In genomic region chr19:55279773-55280643, GRCh38 we compare ENCODE assay signal across 8 cellular contexts. TPM values are rescaled to one million over a fixed set of nuclear protein-coding genes. Genes with fewer than 3 reads are reported as not detected.
DNase-seq lines count a peak whose midpoint lies in the region; ATAC-seq and TF ChIP-seq lines count a peak whose summit lies in the region.

HSPBP1 (minus strand) TSS chr19:55280110; CDS start chr19:55279608, 502 bp downstream.

- H3K27ac ChIP-seq in testis = peak within 1 kb of the TSS; percentile 68 to 75

- TF ChIP-seq POLR2A in testis (IDR thresholded peaks at IDR 0.05) = no peak

- no peaks in the 10 kb centered on the region for H3K36me3 ChIP-seq in testis (ENCODE audit: low read depth, missing control alignments)

- intact Hi-C loops in testis (cut with DNase I; ENCODE audit: low total_unique reads) = no loop called here

- no peaks in the 10 kb centered on the region for H3K27me3 Mint-ChIP-seq in activated naive CD4-positive, alpha-beta T cell treated with anti-CD3 and anti-CD28 coated beads, Interleukin-2, amount 50 U/mL, for 24 hours

- ATAC-seq in HG02571 (IDR thresholded peaks at IDR 0.05; ENCODE audit: unreplicated experiment) (peak; percentile 75), SK-N-SH treated with all-trans-retinoic acid at 6 μM for 48 hours (peak; percentile 90)

- H3K27me3 ChIP-seq in testis = no peaks in the 10 kb centered on the region

- peaks cover 21% of the 10 kb centered on the region for H3K4me1 Mint-ChIP-seq in activated naive CD4-positive, alpha-beta T cell treated with anti-CD3 and anti-CD28 coated beads, Interleukin-2, amount 50 U/mL, for 24 hours

- H3K4me3 ChIP-seq in testis = peak within 1 kb of the TSS; percentile 59 to 82

- H3K4me3 Mint-ChIP-seq in activated naive CD4-positive, alpha-beta T cell treated with anti-CD3 and anti-CD28 coated beads, Interleukin-2, amount 50 U/mL, for 24 hours = peak within 1 kb of the TSS; percentile 99

- H3K4me1 ChIP-seq in testis = peaks cover 8% of the 10 kb centered on the region

- 3 to 5% methylated on average over 46 to 52 of the region's 52 CpGs for WGBS in testis, 2 donors

- peak within 1 kb of the TSS; percentile 100 for H3K27ac Mint-ChIP-seq in activated naive CD4-positive, alpha-beta T cell treated with anti-CD3 and anti-CD28 coated beads, Interleukin-2, amount 50 U/mL, for 24 hours

- peak; percentile 91 for DNase-seq in GM03348 (ENCODE audit: low spot score)
- peak; percentile 81 for DNase-seq in NCI-H1092 (lab: John Stamatoyannopoulos, UW)
- peak; percentile 36 for DNase-seq in glomerular endothelial cell (ENCODE audit: extremely low read depth, low read depth, low spot score)
- DNase-seq in occipital lobe (lab: John Stamatoyannopoulos, UW) = peak; percentile 88
- peak; percentile 94 for DNase-seq in testis

- H3K9me3 ChIP-seq in testis = no peaks in the 10 kb centered on the region

- no peak for TF ChIP-seq CTCF in testis (IDR thresholded peaks at IDR 0.05)

- H3K36me3 Mint-ChIP-seq in activated naive CD4-positive, alpha-beta T cell treated with anti-CD3 and anti-CD28 coated beads, Interleukin-2, amount 50 U/mL, for 24 hours = peaks cover 13% of the 10 kb centered on the region

- H3K9me3 Mint-ChIP-seq in activated naive CD4-positive, alpha-beta T cell treated with anti-CD3 and anti-CD28 coated beads, Interleukin-2, amount 50 U/mL, for 24 hours = no peaks in the 10 kb centered on the region

TF ChIP-seq in SK-N-SH treated with all-trans-retinoic acid at 6 μM for 48 hours, 23 proteins besides CTCF, POLR2A, EP300 and RAD21:
- TF ChIP-seq SNAI2 (CRISPR knock-in tag; IDR thresholded peaks at IDR 0.05) = no peak
- TF ChIP-seq ZNF8 (CRISPR knock-in tag; IDR thresholded peaks at IDR 0.05) = peak; percentile 37; the same call in 1 of the 2 replicates

RNA-seq across cellular contexts. Expression of gene HSPBP1, which starts in this region (rescaled TPM):
- total RNA-seq in glomerular endothelial cell (30.5 and 36.0 TPM in 2 replicates), occipital lobe (23.4 TPM), testis (10 to 100 TPM; 43.5 to 48.2 TPM)
- 42.7 TPM for polyA plus RNA-seq in testis (ENCODE audit: insufficient read depth, low read depth, low replicate concordance)

Comparison
In these comparisons a context has a peak if more than half of its experiments do, and no peak if none do; other contexts are left out.
1. Peak in every context shown above with its lines: DNase-seq, ATAC-seq, H3K4me3 ChIP-seq and H3K27ac ChIP-seq.
2. DNase-seq: peak in every context shown above with its lines; median percentile 94 in testis; 91 in GM03348; 88 in occipital lobe; 81 in NCI-H1092; 36 in glomerular endothelial cell.